In genomic region chr7:26624839-26625238, GRCh38 we compare ENCODE assay signal across 21 cellular contexts.
A peak's percentile ranks its signal among the peaks of the same experiment; 100 is the strongest.
DNase-seq lines count a peak whose midpoint lies in the region; ATAC-seq and TF ChIP-seq lines count a peak whose summit lies in the region.
"Had no signal": no experiment of that assay in that cellular context is flagged by ENCODE, and none has a peak within 500 bp of the region (broad histone marks: within the 10 kb centered on the region; RNA-seq: fewer than 3 reads in every experiment).

No MANE protein-coding gene starts in this region.

- ATAC-seq in left cardiac atrium: peak; percentile 23 to 60
- ATAC-seq: GM12878, HCT116 had no signal

- no peak overlapping the region for H3K4me3 ChIP-seq in coronary artery
- H3K4me3 ChIP-seq in spleen: no peak overlapping the region
- H3K4me3 ChIP-seq: BLaER1 treated with 17β-estradiol and CSF1 and Interleukin-3, amounts not matched to agents 10 nM and 100 nM; GM12878; GM23248 had no signal

- no peak for TF ChIP-seq CTCF in coronary artery (IDR thresholded peaks at IDR 0.05)
- TF ChIP-seq CTCF in spleen (IDR thresholded peaks at IDR 0.05 in 8 of 11, conservative IDR thresholded peaks at IDR 0.05 in 3 of 11): no peak

- WGBS in spleen, 5 donors: 73 to 79% (median 78%) methylated on average over 12 of the region's 12 CpGs

- intact Hi-C loops in left cardiac atrium (cut with DNase I): no loop called here
- intact Hi-C loops in cardiac septum (cut with DNase I): no loop called here
- intact Hi-C loops in spleen (cut with DNase I; ENCODE audit: low total_unique reads): no loop called here

- H3K27ac ChIP-seq in coronary artery (no peak overlapping the region), spleen (no peak overlapping the region)
- H3K27ac ChIP-seq: BLaER1 treated with 17β-estradiol and CSF1 and Interleukin-3, amounts not matched to agents 10 nM and 100 nM; GM23248 had no signal

- no peak for TF ChIP-seq POLR2A in spleen (IDR thresholded peaks at IDR 0.05)

- no peaks in the 10 kb centered on the region for H3K27me3 ChIP-seq in spleen (replicated peaks in 1 of 7)
- H3K27me3 ChIP-seq: BLaER1 treated with 17β-estradiol and CSF1 and Interleukin-3, amounts not matched to agents 10 nM and 100 nM had no signal

- DNase-seq in left cardiac atrium (no peak), cardiac septum (ENCODE audit: low spot score) (no peak), coronary artery (ENCODE audit: low spot score) (peak; percentile 35), mesenteric fat pad (ENCODE audit: low spot score) (peak; percentile 73), spleen (peak; percentile 67), activated gamma-delta T cell (lab: John Stamatoyannopoulos, UW) (no peak), NCI-H1694 treated with DMSO at 0.1 percent for 48 hours (lab: John Stamatoyannopoulos, UW) (no peak)
- no peak for DNase-seq in activated T-cell treated with anti-CD3 and anti-CD28 coated beads, Interleukin-2, amount 50 U/mL, for 48 hours
- DNase-seq: CD4-positive, CD25-positive, alpha-beta regulatory T cell; CD8-positive, alpha-beta memory T cell; COR-L47; DMS 273 treated with DMSO at 0.1 percent for 48 hours; DMS53; DND-41; EL; GM23248; HFFc6; IMR-90 had no signal

- no peaks in the 10 kb centered on the region for H3K9me3 ChIP-seq in spleen

- H3K4me1 ChIP-seq in spleen: no peaks in the 10 kb centered on the region
- H3K4me1 ChIP-seq: BLaER1 treated with 17β-estradiol and CSF1 and Interleukin-3, amounts not matched to agents 10 nM and 100 nM had no signal

- no peaks in the 10 kb centered on the region for H3K36me3 ChIP-seq in spleen
- H3K36me3 ChIP-seq: BLaER1 treated with 17β-estradiol and CSF1 and Interleukin-3, amounts not matched to agents 10 nM and 100 nM had no signal

Comparison
In these comparisons a context has a peak if more than half of its experiments do, and no peak if none do; other contexts are left out.
1. DNase-seq: peak in coronary artery (single experiment), mesenteric fat pad (single experiment) and spleen (single experiment); none in left cardiac atrium (single experiment), cardiac septum (single experiment), activated gamma-delta T cell (single experiment), activated T-cell treated with anti-CD3 and anti-CD28 coated beads, Interleukin-2, amount 50 U/mL, for 48 hours (0 of 2) and NCI-H1694 treated with DMSO at 0.1 percent for 48 hours (single experiment).